8 cellular contexts compared by ENCODE assay signal in the genomic region with DNA sequence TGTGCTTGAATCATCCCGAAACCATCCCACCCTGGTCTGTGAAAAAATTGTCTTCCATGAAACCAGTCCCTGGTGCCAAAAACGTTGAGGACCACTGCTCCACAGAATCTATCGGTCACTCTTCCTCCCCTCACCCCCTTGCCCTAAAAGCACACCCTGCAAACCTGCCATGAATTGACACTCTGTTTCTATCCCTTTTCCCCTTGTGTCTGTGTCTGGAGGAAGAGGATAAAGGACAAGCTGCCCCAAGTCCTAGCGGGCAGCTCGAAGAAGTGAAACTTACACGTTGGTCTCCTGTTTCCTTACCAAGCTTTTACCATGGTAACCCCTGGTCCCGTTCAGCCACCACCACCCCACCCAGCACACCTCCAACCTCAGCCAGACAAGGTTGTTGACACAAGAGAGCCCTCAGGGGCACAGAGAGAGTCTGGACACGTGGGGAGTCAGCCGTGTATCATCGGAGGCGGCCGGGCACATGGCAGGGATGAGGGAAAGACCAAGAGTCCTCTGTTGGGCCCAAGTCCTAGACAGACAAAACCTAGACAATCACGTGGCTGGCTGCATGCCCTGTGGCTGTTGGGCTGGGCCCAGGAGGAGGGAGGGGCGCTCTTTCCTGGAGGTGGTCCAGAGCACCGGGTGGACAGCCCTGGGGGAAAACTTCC. TPM values are rescaled to one million over a fixed set of nuclear protein-coding genes. Genes with fewer than 3 reads are reported as not detected.
A peak's percentile ranks its signal among the peaks of the same experiment; 100 is the strongest.
DNase-seq lines count a peak whose midpoint lies in the region; ATAC-seq and TF ChIP-seq lines count a peak whose summit lies in the region.

No MANE protein-coding gene starts in this region.

- H3K27ac Mint-ChIP-seq in activated naive CD8-positive, alpha-beta T cell treated with anti-CD3 and anti-CD28 coated beads, Interleukin-2, amount 10 ng/mL, durations not matched to agents 7 days and 5 days, result peak overlapping the region; percentile 74
- H3K27ac Mint-ChIP-seq in activated naive CD8-positive, alpha-beta T cell treated with anti-CD3 and anti-CD28 coated beads for 36 hours, result no peak overlapping the region

- H3K36me3 ChIP-seq in MM.1S (replicated peaks; ENCODE audit: insufficient read depth, low read length) (no peaks in the 10 kb centered on the region), vagina (no peaks in the 10 kb centered on the region)

- intact Hi-C loops in vagina (cut with DNase I), result loop anchor here (5.0 kb wide), 1 partner anchor 39 kb away; the partner anchor contains the start of gene TRIM56

- H3K27me3 Mint-ChIP-seq in activated naive CD8-positive, alpha-beta T cell treated with anti-CD3 and anti-CD28 coated beads, Interleukin-2, amount 10 ng/mL, durations not matched to agents 7 days and 5 days, result peaks cover 34% of the 10 kb centered on the region
- H3K27me3 Mint-ChIP-seq in activated naive CD8-positive, alpha-beta T cell treated with anti-CD3 and anti-CD28 coated beads for 36 hours, result peaks cover 76% of the 10 kb centered on the region

- H3K27ac ChIP-seq in MM.1S (ENCODE audit: low read length) (no peak overlapping the region), vagina (peak overlapping the region; percentile 81)

- no peaks in the 10 kb centered on the region for H4K20me1 ChIP-seq in MM.1S (ENCODE audit: insufficient read depth, low read length)

- no peaks in the 10 kb centered on the region for H3K9me3 Mint-ChIP-seq in activated naive CD8-positive, alpha-beta T cell treated with anti-CD3 and anti-CD28 coated beads, Interleukin-2, amount 10 ng/mL, durations not matched to agents 7 days and 5 days
- no peaks in the 10 kb centered on the region for H3K9me3 Mint-ChIP-seq in activated naive CD8-positive, alpha-beta T cell treated with anti-CD3 and anti-CD28 coated beads for 36 hours

- peaks cover 50% of the 10 kb centered on the region for H3K4me1 Mint-ChIP-seq in activated naive CD8-positive, alpha-beta T cell treated with anti-CD3 and anti-CD28 coated beads, Interleukin-2, amount 10 ng/mL, durations not matched to agents 7 days and 5 days
- peaks cover 40% of the 10 kb centered on the region for H3K4me1 Mint-ChIP-seq in activated naive CD8-positive, alpha-beta T cell treated with anti-CD3 and anti-CD28 coated beads for 36 hours

- peak overlapping the region; percentile 20; the same call in 1 of the 2 replicates for H2AFZ ChIP-seq in MM.1S (ENCODE audit: low read length)

- H3K4me1 ChIP-seq in MM.1S (ENCODE audit: low read length) (peaks cover 16% of the 10 kb centered on the region), vagina (peaks cover 60% of the 10 kb centered on the region)

- no peak for TF ChIP-seq POLR2A in vagina (IDR thresholded peaks at IDR 0.05)

- H3K4me2 ChIP-seq in MM.1S (ENCODE audit: low read depth, low read length), result peak overlapping the region; percentile 56

- peak; percentile 45 for DNase-seq in activated naive CD8-positive, alpha-beta T cell treated with anti-CD3 and anti-CD28 coated beads, Interleukin-2, amount 10 ng/mL, durations not matched to agents 7 days and 5 days
- DNase-seq in activated naive CD8-positive, alpha-beta T cell treated with anti-CD3 and anti-CD28 coated beads for 36 hours, result no peak
- no peak for DNase-seq in MM.1S
- peak; percentile 89 to 98 for DNase-seq in cardiac fibroblast (ENCODE audit: low read depth in 2 of 2)
- peak; percentile 17 for DNase-seq in medulla oblongata (ENCODE audit: extremely low spot score)
- no peak for DNase-seq in vagina (ENCODE audit: extremely low spot score in 2 of 2)
- no peak for DNase-seq in GDM1 (lab: John Stamatoyannopoulos, UW)
- no peak for DNase-seq in NCI-H2171 (lab: John Stamatoyannopoulos, UW)

- no peak overlapping the region; the same call in 1 of the 2 replicates for H3K9ac ChIP-seq in MM.1S (ENCODE audit: low read length)

- no peaks in the 10 kb centered on the region for H3K9me3 ChIP-seq in MM.1S (replicated peaks; ENCODE audit: insufficient read depth, low read length)
- H3K9me3 ChIP-seq in vagina, result no peaks in the 10 kb centered on the region

- no peaks in the 10 kb centered on the region for H3K36me3 Mint-ChIP-seq in activated naive CD8-positive, alpha-beta T cell treated with anti-CD3 and anti-CD28 coated beads, Interleukin-2, amount 10 ng/mL, durations not matched to agents 7 days and 5 days
- H3K36me3 Mint-ChIP-seq in activated naive CD8-positive, alpha-beta T cell treated with anti-CD3 and anti-CD28 coated beads for 36 hours, result no peaks in the 10 kb centered on the region

- peaks cover 92% of the 10 kb centered on the region for H3K27me3 ChIP-seq in MM.1S (replicated peaks; ENCODE audit: insufficient read depth, low read length)
- no peaks in the 10 kb centered on the region for H3K27me3 ChIP-seq in vagina

- no peaks in the 10 kb centered on the region for H3F3A ChIP-seq in MM.1S (ENCODE audit: insufficient read depth, low read length)

- peak; percentile 12 for ATAC-seq in activated naive CD8-positive, alpha-beta T cell treated with anti-CD3 and anti-CD28 coated beads, Interleukin-2, amount 10 ng/mL, durations not matched to agents 7 days and 5 days (ENCODE audit: low read depth)

- no peak for TF ChIP-seq CTCF in MM.1S (IDR thresholded peaks at IDR 0.05; ENCODE audit: low read length)
- TF ChIP-seq CTCF in cardiac fibroblast (IDR thresholded peaks at IDR 0.05; ENCODE audit: low read depth, low read length), result no peak
- no peak for TF ChIP-seq CTCF in vagina (IDR thresholded peaks at IDR 0.05)

- H3K4me3 ChIP-seq in MM.1S (ENCODE audit: low read length) (peak overlapping the region; percentile 7; the same call in 1 of the 2 replicates), cardiac fibroblast (replicated peaks in 1 of 2; ENCODE audit: low read depth in 2 of 2, low read length in 2 of 2) (peak overlapping the region; percentile 39 to 61), vagina (peak overlapping the region in 1 of 2 donors; percentile 45)

- no peaks in the 10 kb centered on the region for H3K79me2 ChIP-seq in MM.1S (ENCODE audit: low read length)

- H3K4me3 Mint-ChIP-seq in activated naive CD8-positive, alpha-beta T cell treated with anti-CD3 and anti-CD28 coated beads, Interleukin-2, amount 10 ng/mL, durations not matched to agents 7 days and 5 days, result peak overlapping the region; percentile 86
- no peak overlapping the region for H3K4me3 Mint-ChIP-seq in activated naive CD8-positive, alpha-beta T cell treated with anti-CD3 and anti-CD28 coated beads for 36 hours

- POLR2A ChIA-PET in activated naive CD8-positive, alpha-beta T cell treated with anti-CD3 and anti-CD28 coated beads, Interleukin-2, amount 10 ng/mL, durations not matched to agents 7 days and 5 days (lab: Charles Lee), result interaction anchor here (1.3 to 2.6 kb wide), 4 partner anchors 12 to 126 kb away, joined by 3 to 11 read pairs (median 6); partner anchors contain the start of gene TRIM56

- H3K9me2 ChIP-seq in MM.1S (replicated peaks; ENCODE audit: insufficient read depth, low read length), result no peaks in the 10 kb centered on the region

RNA-seq across cellular contexts. Expression of gene SERPINE1, which starts 0.8 kb away (rescaled TPM):
- total RNA-seq in activated naive CD8-positive, alpha-beta T cell treated with anti-CD3 and anti-CD28 coated beads, Interleukin-2, amount 10 ng/mL, durations not matched to agents 7 days and 5 days, result under 1 TPM; 0.44 to 0.51 TPM
- total RNA-seq in activated naive CD8-positive, alpha-beta T cell treated with anti-CD3 and anti-CD28 coated beads for 36 hours, result under 1 TPM; 0.06 to 0.27 TPM
- 14.7 TPM for total RNA-seq in vagina

RNA-seq across cellular contexts. Expression of gene AP1S1, which starts 28.2 kb away (rescaled TPM):
- 10 to 100 TPM; 34.1 to 44.0 TPM for total RNA-seq in activated naive CD8-positive, alpha-beta T cell treated with anti-CD3 and anti-CD28 coated beads, Interleukin-2, amount 10 ng/mL, durations not matched to agents 7 days and 5 days
- total RNA-seq in activated naive CD8-positive, alpha-beta T cell treated with anti-CD3 and anti-CD28 coated beads for 36 hours, result 10 to 100 TPM; 30.1 to 38.4 TPM
- 42.5 TPM for total RNA-seq in vagina

RNA-seq across cellular contexts. Expression of gene VGF, which starts 39.2 kb away (rescaled TPM):
- under 1 TPM; 0.14 to 0.17 TPM for total RNA-seq in activated naive CD8-positive, alpha-beta T cell treated with anti-CD3 and anti-CD28 coated beads, Interleukin-2, amount 10 ng/mL, durations not matched to agents 7 days and 5 days
- total RNA-seq in activated naive CD8-positive, alpha-beta T cell treated with anti-CD3 and anti-CD28 coated beads for 36 hours, result not detected
- 1.2 TPM for total RNA-seq in vagina

RNA-seq across cellular contexts. Expression of gene TRIM56, which starts 40.8 kb away (rescaled TPM):
- 10 to 100 TPM; 77.4 to 77.8 TPM for total RNA-seq in activated naive CD8-positive, alpha-beta T cell treated with anti-CD3 and anti-CD28 coated beads, Interleukin-2, amount 10 ng/mL, durations not matched to agents 7 days and 5 days
- 10 to 100 TPM; 35.1 to 35.3 TPM for total RNA-seq in activated naive CD8-positive, alpha-beta T cell treated with anti-CD3 and anti-CD28 coated beads for 36 hours
- 19.4 TPM for total RNA-seq in vagina

RNA-seq across cellular contexts. Expression of gene NAT16, which starts 54.0 kb away (rescaled TPM):
- total RNA-seq in activated naive CD8-positive, alpha-beta T cell treated with anti-CD3 and anti-CD28 coated beads, Interleukin-2, amount 10 ng/mL, durations not matched to agents 7 days and 5 days, result not detected
- total RNA-seq in activated naive CD8-positive, alpha-beta T cell treated with anti-CD3 and anti-CD28 coated beads for 36 hours, result not detected
- total RNA-seq in vagina, result not detected

Comparison
In these comparisons a context has a peak if more than half of its experiments do, and no peak if none do; other contexts are left out.
1. DNase-seq: peak in activated naive CD8-positive, alpha-beta T cell treated with anti-CD3 and anti-CD28 coated beads, Interleukin-2, amount 10 ng/mL, durations not matched to agents 7 days and 5 days (single experiment), cardiac fibroblast (2 of 2) and medulla oblongata (single experiment); none in activated naive CD8-positive, alpha-beta T cell treated with anti-CD3 and anti-CD28 coated beads for 36 hours (single experiment), MM.1S (single experiment), vagina (0 of 2), GDM1 (single experiment) and NCI-H2171 (single experiment).
2. RNA of gene SERPINE1, which starts 0.8 kb away (total RNA-seq): 14.7 TPM in vagina (single experiment); 0.44 to 0.51 TPM in activated naive CD8-positive, alpha-beta T cell treated with anti-CD3 and anti-CD28 coated beads, Interleukin-2, amount 10 ng/mL, durations not matched to agents 7 days and 5 days and 0.06 to 0.27 TPM in activated naive CD8-positive, alpha-beta T cell treated with anti-CD3 and anti-CD28 coated beads for 36 hours; every median in the first group is over 10 times any median in the second.